ENCODE assay signal across 16 cellular contexts in genomic region chr9:134064711-134065110, GRCh38. TPM values are rescaled to one million over a fixed set of nuclear protein-coding genes. Genes with fewer than 3 reads are reported as not detected.
DNase-seq lines count a peak whose midpoint lies in the region; ATAC-seq, FAIRE-seq and TF ChIP-seq lines count a peak whose summit lies in the region.
"Had no signal": no experiment of that assay in that cellular context is flagged by ENCODE, and none has a peak within 500 bp of the region (broad histone marks: within the 10 kb centered on the region; RNA-seq: fewer than 3 reads in every experiment).

No MANE protein-coding gene starts in this region.

- H3K4me1 ChIP-seq in BLaER1 = peaks cover 77% of the 10 kb centered on the region
- H3K4me1 ChIP-seq in adrenal gland (replicated peaks in 1 of 2) = peaks cover 54 to 64% of the 10 kb centered on the region in 2 donors

- intact Hi-C loops in adrenal gland (cut with DNase I) (loop anchor here (5.0 kb wide), 1 partner anchor 37 kb away; the partner anchor contains the start of gene BRD3OS (in 2 of the 2)), natural killer cell (cut with micrococcal nuclease) (loop anchor here (10.0 kb wide), 1 partner anchor 920 kb away; no protein-coding TSS in a partner anchor)

- H3K27me3 ChIP-seq in BLaER1 (no peaks in the 10 kb centered on the region), adrenal gland (no peaks in the 10 kb centered on the region)
- H3K27me3 ChIP-seq: brain microvascular endothelial cell had no signal

- peaks cover 20% of the 10 kb centered on the region for H3K36me3 ChIP-seq in BLaER1
- no peaks in the 10 kb centered on the region for H3K36me3 ChIP-seq in adrenal gland (replicated peaks in 1 of 2)
- H3K36me3 ChIP-seq: brain microvascular endothelial cell had no signal

- no peak for TF ChIP-seq CTCF in D721Med (IDR thresholded peaks at IDR 0.05; ENCODE audit: insufficient read depth, missing control alignments)
- TF ChIP-seq CTCF in adrenal gland (IDR thresholded peaks at IDR 0.05) = no peak
- TF ChIP-seq CTCF in natural killer cell (IDR thresholded peaks at IDR 0.05) = no peak

- H3K4me3 Mint-ChIP-seq in natural killer cell = peak overlapping the region; percentile 94

- H3K27me3 Mint-ChIP-seq in natural killer cell (ENCODE audit: low read depth in 2 of 2) = no peaks in the 10 kb centered on the region

- H3K27ac ChIP-seq in BLaER1 (no peak overlapping the region), adrenal gland (no peak overlapping the region)
- H3K27ac ChIP-seq: brain microvascular endothelial cell had no signal

- WGBS in adrenal gland, 4 donors = 82 to 84% (median 83%) methylated on average over 5 to 7 of the region's 7 CpGs

- H3K9me3 ChIP-seq in BLaER1 (no peaks in the 10 kb centered on the region), adrenal gland (replicated peaks in 1 of 3) (no peaks in the 10 kb centered on the region)

- no peaks in the 10 kb centered on the region for H3K9me3 Mint-ChIP-seq in natural killer cell

- ATAC-seq in natural killer cell (no peak), HG03280 (IDR thresholded peaks at IDR 0.05; ENCODE audit: unreplicated experiment) (no peak), HG02588 (IDR thresholded peaks at IDR 0.05; ENCODE audit: unreplicated experiment) (no peak), HG03095 (IDR thresholded peaks at IDR 0.05; ENCODE audit: unreplicated experiment) (no peak)

- H4K20me1 ChIP-seq in BLaER1 = peaks cover 77% of the 10 kb centered on the region

- peak overlapping the region; percentile 92 for H3K4me2 ChIP-seq in BLaER1

- H3K4me3 ChIP-seq in BLaER1 = no peak overlapping the region
- no peak overlapping the region for H3K4me3 ChIP-seq in adrenal gland

- no peaks in the 10 kb centered on the region for H3K36me3 Mint-ChIP-seq in natural killer cell

- no peak overlapping the region for H3K9ac ChIP-seq in BLaER1

- DNase-seq in D721Med (ENCODE audit: insufficient read length, low spot score) (peak; percentile 10), adrenal gland (peak in 4 of 7 donors; percentile 15 to 52 (median 28)), natural killer cell (no peak), cerebellar nuclear complex (lab: John Stamatoyannopoulos, UW) (no peak)
- DNase-seq: activated CD4-positive, alpha-beta T cell treated with anti-CD3 and anti-CD28 coated beads for 4 hours; brain microvascular endothelial cell; effector CD8-positive, alpha-beta T cell; EL; foreskin fibroblast; NCI-H1105; stimulated activated CD4-positive, alpha-beta T cell treated with anti-CD3 and anti-CD28 coated beads, Interleukin-1b, Interleukin-23, amount 100 ng/mL, for 48 hours; stimulated activated CD8-positive, alpha-beta memory T cell treated with anti-CD3 and anti-CD28 coated beads, Interleukin-4, amount 100 ng/mL, for 48 hours had no signal

- H3K27ac Mint-ChIP-seq in natural killer cell = peak overlapping the region; percentile 92 to 94

- H3K4me1 Mint-ChIP-seq in natural killer cell = peaks cover 13 to 51% of the 10 kb centered on the region in 2 donors

- TF ChIP-seq POLR2A in adrenal gland (IDR thresholded peaks at IDR 0.05) = no peak

- no peak for FAIRE-seq in D721Med (lab: Jason Lieb, UNC)

RNA-seq across cellular contexts. Expression of gene BRD3, which starts 3.1 kb away (rescaled TPM):
- total RNA-seq in adrenal gland = 10 to 100 TPM; 16.0 to 73.1 (median 24.1) TPM
- 10 to 100 TPM in 2 of 3 donors, 1 to 10 TPM in 1; 8.4 to 18.1 (median 10.4) TPM for polyA plus RNA-seq in adrenal gland
- 10 to 100 TPM; 52.8 to 63.0 (median 52.8) TPM for total RNA-seq in natural killer cell

RNA-seq across cellular contexts. Expression of gene BRD3OS, which starts 39.4 kb away (rescaled TPM):
- total RNA-seq in adrenal gland (10 to 100 TPM; 14.7 to 70.6 (median 29.1) TPM), natural killer cell (1 to 10 TPM; 5.5 to 6.8 (median 6.5) TPM)
- 10 to 100 TPM; 18.2 to 22.4 (median 20.0) TPM for polyA plus RNA-seq in adrenal gland

Comparison
In these comparisons a context has a peak if more than half of its experiments do, and no peak if none do; other contexts are left out.
1. DNase-seq: peak in D721Med (single experiment) and adrenal gland (4 of 7); none in natural killer cell (single experiment) and cerebellar nuclear complex (0 of 2).